ENCODE assay signal across 9 cellular contexts in the genomic region with DNA sequence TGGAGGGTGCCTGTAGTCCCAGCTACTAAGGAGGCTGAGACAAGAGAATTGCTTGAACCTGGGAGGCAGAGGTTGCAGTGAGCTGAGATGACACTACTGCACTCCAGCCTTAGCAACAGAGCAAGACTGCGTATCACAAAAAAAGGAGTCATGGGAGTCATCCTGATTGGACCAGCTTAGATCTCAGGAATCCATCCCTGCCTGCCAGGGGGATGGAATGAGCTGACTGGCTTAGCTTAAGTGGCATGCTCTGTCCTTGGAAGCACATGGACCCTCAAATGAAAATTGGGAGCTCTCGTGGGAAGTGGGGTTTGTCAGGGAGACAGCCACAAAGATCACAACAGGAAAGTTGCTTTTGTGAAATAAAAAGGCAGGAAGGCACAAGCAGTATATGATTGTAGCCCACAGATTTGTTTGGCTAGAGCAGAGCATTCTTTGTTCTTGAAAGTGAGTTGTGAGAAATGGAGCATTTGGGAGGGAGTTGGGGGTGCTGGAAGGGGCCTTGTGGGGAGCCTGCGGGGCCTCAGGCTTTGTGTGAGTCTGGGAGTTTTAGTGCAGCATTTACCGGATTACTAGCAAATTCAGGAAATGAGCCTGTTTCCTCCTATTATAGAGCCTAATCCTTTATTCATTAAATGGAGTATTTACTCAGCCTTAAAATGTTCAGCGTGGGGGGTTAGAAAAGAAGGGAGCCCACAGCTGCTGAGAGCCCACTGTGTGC. TPM values are rescaled to one million over a fixed set of nuclear protein-coding genes. Genes with fewer than 3 reads are reported as not detected.
A peak's percentile ranks its signal among the peaks of the same experiment; 100 is the strongest.
DNase-seq lines count a peak whose midpoint lies in the region; ATAC-seq and TF ChIP-seq lines count a peak whose summit lies in the region.
"Had no signal": no experiment of that assay in that cellular context is flagged by ENCODE, and none has a peak within 500 bp of the region (broad histone marks: within the 10 kb centered on the region; RNA-seq: fewer than 3 reads in every experiment).

No MANE protein-coding gene starts in this region.

- TF ChIP-seq CTCF in heart left ventricle (IDR thresholded peaks at IDR 0.05), result no peak
- TF ChIP-seq CTCF in omental fat pad (IDR thresholded peaks at IDR 0.05), result no peak

- H3K27ac ChIP-seq in heart left ventricle, result peak overlapping the region; percentile 40 to 86 (median 67)
- peak overlapping the region; percentile 38 for H3K27ac ChIP-seq in skeletal muscle tissue (ENCODE audit: low read depth, low read length)

- H3K9ac ChIP-seq in skeletal muscle tissue (ENCODE audit: low read depth in 1 of 3, low read length in 3 of 3), result peak overlapping the region in 1 of 3 donors; percentile 57

- DNase-seq in HS-5 (ENCODE audit: low read depth), result peak; percentile 38
- peak; percentile 66 for DNase-seq in amniotic epithelial cell (ENCODE audit: low read depth)
- DNase-seq in heart left ventricle, result no peak
- no peak for DNase-seq in SHP77 (lab: John Stamatoyannopoulos, UW)
- DNase-seq in activated CD8-positive, alpha-beta memory T cell treated with anti-CD3 and anti-CD28 coated beads for 24 hours, result no peak
- no peak for DNase-seq in omental fat pad (ENCODE audit: low spot score)
- DNase-seq: NCI-H524 treated with DMSO at 0.1 percent for 48 hours had no signal

- H3K4me1 ChIP-seq in heart left ventricle (peaks cover 2 to 78% (median 40%) of the 10 kb centered on the region in 12 donors), skeletal muscle tissue (ENCODE audit: control insufficient read depth in 3 of 3, insufficient read depth in 3 of 3, low read length in 3 of 3) (peaks cover 14 to 34% (median 32%) of the 10 kb centered on the region in 3 donors)

- H3K27me3 ChIP-seq in heart left ventricle (no peaks in the 10 kb centered on the region), skeletal muscle tissue (ENCODE audit: control insufficient read depth in 3 of 3, insufficient read depth in 3 of 3, low read length in 3 of 3) (no peaks in the 10 kb centered on the region)

- H3K9me3 ChIP-seq in heart left ventricle, result no peaks in the 10 kb centered on the region
- no peaks in the 10 kb centered on the region for H3K9me3 ChIP-seq in skeletal muscle tissue (ENCODE audit: control insufficient read depth in 3 of 3, low read length in 3 of 3)

- ATAC-seq in heart left ventricle (peak; percentile 51 to 72 (median 64)), HG03442 (IDR thresholded peaks at IDR 0.05; ENCODE audit: unreplicated experiment) (no peak), omental fat pad (ENCODE audit: low FRiP score) (no peak)

- intact Hi-C loops in heart left ventricle (cut with DNase I), result no loop called here

- no peak for TF ChIP-seq POLR2A in heart left ventricle (IDR thresholded peaks at IDR 0.05)

- 52 to 61% (median 58%) methylated on average over 5 of the region's 5 CpGs for WGBS in heart left ventricle, 4 donors

- no peak overlapping the region for H3K4me3 ChIP-seq in heart left ventricle
- no peak overlapping the region for H3K4me3 ChIP-seq in skeletal muscle tissue (ENCODE audit: low read length in 3 of 3)

- peaks cover 0 to 57% (median 43%) of the 10 kb centered on the region in 9 donors for H3K36me3 ChIP-seq in heart left ventricle
- H3K36me3 ChIP-seq in skeletal muscle tissue (ENCODE audit: control insufficient read depth in 3 of 3, insufficient read depth in 3 of 3, low read length in 3 of 3), result peaks cover 18 to 22% (median 20%) of the 10 kb centered on the region in 3 donors

RNA-seq across cellular contexts. Expression of a gene that starts 30.7 kb away (rescaled TPM):
- total RNA-seq in heart left ventricle, result 100 to 1,000 TPM; 120 to 234 (median 184) TPM
- polyA plus RNA-seq in heart left ventricle, result 100 to 1,000 TPM in 1 of 2 donors, 10 to 100 TPM in 1; 53.7 to 128 TPM
- 49.6 TPM for total RNA-seq in skeletal muscle tissue
- total RNA-seq in omental fat pad, result 10 to 100 TPM; 27.5 to 93.2 (median 39.3) TPM

Comparison
In these comparisons a context has a peak if more than half of its experiments do, and no peak if none do; other contexts are left out.
1. DNase-seq: peak in HS-5 (single experiment) and amniotic epithelial cell (single experiment); none in heart left ventricle (0 of 5), SHP77 (0 of 2), activated CD8-positive, alpha-beta memory T cell treated with anti-CD3 and anti-CD28 coated beads for 24 hours (single experiment) and omental fat pad (single experiment).
2. ATAC-seq: peak in heart left ventricle (4 of 4); none in HG03442 (single experiment) and omental fat pad (single experiment).